Comparison of ENCODE assay signal across 1 cellular context in the genomic region with DNA sequence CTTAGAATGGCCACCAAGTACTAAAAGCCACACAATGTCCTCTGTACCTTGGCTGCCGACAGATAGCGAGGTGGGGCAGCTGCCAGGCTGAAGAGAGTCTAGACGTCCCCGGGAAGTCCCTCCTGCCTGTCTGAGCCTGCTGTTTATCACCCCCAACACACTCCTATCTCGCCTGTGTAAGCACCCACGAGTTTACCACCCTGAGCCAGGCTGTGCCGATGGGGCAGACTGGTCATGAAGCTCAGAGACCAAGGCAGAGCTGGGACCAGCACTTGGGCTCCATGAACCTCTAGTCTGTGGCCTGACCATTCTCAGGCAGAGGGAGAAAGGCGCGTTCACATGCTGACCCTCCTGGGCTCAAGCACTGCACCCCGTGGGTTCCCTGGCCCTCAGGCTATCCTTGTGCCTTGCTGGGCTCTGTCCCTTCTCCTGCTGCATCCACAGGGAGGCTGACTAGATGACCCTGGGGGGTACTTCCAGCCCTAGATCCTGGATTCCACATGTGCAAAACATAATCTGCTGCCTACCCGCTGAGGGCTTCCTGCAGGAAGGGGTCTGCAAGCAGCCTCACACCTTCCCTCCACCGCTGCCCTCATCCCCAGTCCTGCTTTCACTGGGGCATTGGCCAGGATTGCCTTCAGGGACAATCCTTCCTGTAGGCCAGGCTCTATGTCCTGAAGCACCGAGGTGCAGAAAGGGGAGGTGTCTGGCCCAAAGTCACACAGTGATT.
TF ChIP-seq lines count a peak whose summit lies in the region.

No MANE protein-coding gene starts in this region.

TF ChIP-seq in K562, 482 proteins besides CTCF, POLR2A, EP300 and RAD21 (continued from another document):
- TF ChIP-seq, protein P1, sequence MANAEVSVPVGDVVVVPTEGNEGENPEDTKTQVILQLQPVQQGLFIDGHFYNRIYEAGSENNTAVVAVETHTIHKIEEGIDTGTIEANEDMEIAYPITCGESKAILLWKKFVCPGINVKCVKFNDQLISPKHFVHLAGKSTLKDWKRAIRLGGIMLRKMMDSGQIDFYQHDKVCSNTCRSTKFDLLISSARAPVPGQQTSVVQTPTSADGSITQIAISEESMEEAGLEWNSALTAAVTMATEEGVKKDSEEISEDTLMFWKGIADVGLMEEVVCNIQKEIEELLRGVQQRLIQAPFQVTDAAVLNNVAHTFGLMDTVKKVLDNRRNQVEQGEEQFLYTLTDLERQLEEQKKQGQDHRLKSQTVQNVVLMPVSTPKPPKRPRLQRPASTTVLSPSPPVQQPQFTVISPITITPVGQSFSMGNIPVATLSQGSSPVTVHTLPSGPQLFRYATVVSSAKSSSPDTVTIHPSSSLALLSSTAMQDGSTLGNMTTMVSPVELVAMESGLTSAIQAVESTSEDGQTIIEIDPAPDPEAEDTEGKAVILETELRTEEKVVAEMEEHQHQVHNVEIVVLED (CRISPR knock-in tag; IDR thresholded peaks at IDR 0.05), result no peak
- TF ChIP-seq IFI16 (CRISPR knock-in tag; IDR thresholded peaks at IDR 0.05) (no peak), ZNF253 (CRISPR knock-in tag; conservative IDR thresholded peaks at IDR 0.05) (no peak), STAG1 (CRISPR knock-in tag; IDR thresholded peaks at IDR 0.05; ENCODE audit: borderline replicate concordance) (0 out of 2 replicates have a peak, but pooled peaks have one; percentile 16), STAT5A (IDR thresholded peaks at IDR 0.05; ENCODE audit: borderline replicate concordance, low read length) (no peak), CTBP1 (IDR thresholded peaks at IDR 0.05; ENCODE audit: borderline replicate concordance) (no peak), CBFA2T2 (conservative IDR thresholded peaks at IDR 0.05) (peak; percentile 14; the same call in 1 of the 2 replicates), PTTG1 (tag; IDR thresholded peaks at IDR 0.05; ENCODE audit: low read depth) (no peak), CHD2 (IDR thresholded peaks at IDR 0.05; ENCODE audit: low read depth, low read length) (no peak), MCM3 (IDR thresholded peaks at IDR 0.05) (no peak)
